In genomic region chr19:29515233-29515619, GRCh38 we compare ENCODE assay signal across 21 cellular contexts. TPM values are rescaled to one million over a fixed set of nuclear protein-coding genes. Genes with fewer than 3 reads are reported as not detected.
A peak's percentile ranks its signal among the peaks of the same experiment; 100 is the strongest.
DNase-seq lines count a peak whose midpoint lies in the region; ATAC-seq, FAIRE-seq and TF ChIP-seq lines count a peak whose summit lies in the region.
"Had no signal": no experiment of that assay in that cellular context is flagged by ENCODE, and none has a peak within 500 bp of the region (broad histone marks: within the 10 kb centered on the region; RNA-seq: fewer than 3 reads in every experiment).

No MANE protein-coding gene starts in this region.

- H3K4me3 Mint-ChIP-seq in central memory CD8-positive, alpha-beta T cell: no peak overlapping the region
- H3K4me3 Mint-ChIP-seq: CD14-positive monocyte had no signal

- no peak for ATAC-seq in right lobe of liver
- no peak; the same call in 2 of the 3 replicates for ATAC-seq in HepG2
- peak; percentile 45 for ATAC-seq in central memory CD8-positive, alpha-beta T cell (replicated peaks; ENCODE audit: extremely low read depth, poor library complexity, severe bottlenecking)
- ATAC-seq in gastroesophageal sphincter: no peak
- ATAC-seq in GM18867 (IDR thresholded peaks at IDR 0.05; ENCODE audit: unreplicated experiment): no peak

- H3K27ac ChIP-seq in right lobe of liver (no peak overlapping the region), HepG2 (ENCODE audit: extremely low read length, insufficient read depth, low read length) (no peak overlapping the region), neuronal stem cell (replicated peaks; ENCODE audit: low read length) (no peak overlapping the region), gastroesophageal sphincter (no peak overlapping the region)

- H3K4me2 ChIP-seq in HepG2 (ENCODE audit: low read depth, low read length) (no peak overlapping the region), neuronal stem cell (ENCODE audit: insufficient read depth, low read length, poor library complexity, severe bottlenecking) (no peak overlapping the region)

- H3K4me1 ChIP-seq in right lobe of liver (no peaks in the 10 kb centered on the region), HepG2 (ENCODE audit: insufficient read depth, low read length) (no peaks in the 10 kb centered on the region), neuronal stem cell (ENCODE audit: control insufficient read depth in 2 of 2, insufficient read depth in 1 of 2, low read depth in 1 of 2, low read length in 2 of 2) (peaks cover 0 to 1% of the 10 kb centered on the region in 2 donors), gastroesophageal sphincter (no peaks in the 10 kb centered on the region)
- H3K4me1 ChIP-seq: Caco-2 had no signal

- peak overlapping the region; percentile 49 for H2BK15ac ChIP-seq in neuronal stem cell (ENCODE audit: low read length)

- H3K9ac ChIP-seq in HepG2 (ENCODE audit: insufficient read depth, low read depth, low read length) (no peak overlapping the region), neuronal stem cell (ENCODE audit: low read depth, low read length, poor library complexity) (no peak overlapping the region)

- TF ChIP-seq POLR2A in right lobe of liver (IDR thresholded peaks at IDR 0.05) (no peak), HepG2 (IDR thresholded peaks at IDR 0.05; ENCODE audit: insufficient read depth in 1 of 2, low read depth in 2 of 2, low read length in 2 of 2) (no peak), gastroesophageal sphincter (IDR thresholded peaks at IDR 0.05) (no peak)

- POLR2A ChIA-PET in HepG2 (lab: Yijun Ruan, JAX): no interaction called here

- H4K91ac ChIP-seq in neuronal stem cell (ENCODE audit: low read depth, low read length, poor library complexity): peak overlapping the region; percentile 43

- peak overlapping the region; percentile 73 for H3K23ac ChIP-seq in neuronal stem cell (ENCODE audit: low read depth, low read length, poor library complexity)

- TF ChIP-seq EP300 in HepG2 (IDR thresholded peaks at IDR 0.05; ENCODE audit: low read depth in 2 of 2, low read length in 2 of 2) (no peak), HepG2 (CRISPR knock-in tag; IDR thresholded peaks at IDR 0.05; ENCODE audit: borderline replicate concordance) (no peak), gastroesophageal sphincter (IDR thresholded peaks at IDR 0.05) (no peak)

- no peak for TF ChIP-seq CTCF in right lobe of liver (IDR thresholded peaks at IDR 0.05)
- TF ChIP-seq CTCF in HepG2 (CRISPR knock-in tag; IDR thresholded peaks at IDR 0.05): no peak
- TF ChIP-seq CTCF in gastroesophageal sphincter (IDR thresholded peaks at IDR 0.05): no peak

- peak overlapping the region; percentile 82 for H3K14ac ChIP-seq in neuronal stem cell (ENCODE audit: low read length)

- H3K27ac Mint-ChIP-seq in central memory CD8-positive, alpha-beta T cell (ENCODE audit: low read depth): no peak overlapping the region
- H3K27ac Mint-ChIP-seq: CD14-positive monocyte had no signal

- H3K27me3 ChIP-seq in right lobe of liver: no peaks in the 10 kb centered on the region
- peaks cover 0 to 8% of the 10 kb centered on the region in 2 experiments; a peak in 3 of 5 replicates for H3K27me3 ChIP-seq in HepG2 (ENCODE audit: control insufficient read depth in 1 of 2, insufficient read depth in 2 of 2, low read length in 2 of 2)
- peaks cover 0 to 14% (median 12%) of the 10 kb centered on the region in 3 experiments for H3K27me3 ChIP-seq in neuronal stem cell (ENCODE audit: control insufficient read depth in 3 of 3, insufficient read depth in 3 of 3, low read depth in 1 of 3, low read length in 3 of 3)
- peaks cover 52% of the 10 kb centered on the region for H3K27me3 ChIP-seq in gastroesophageal sphincter

- in situ Hi-C loops in HepG2 (cut with HindIII; ENCODE audit: extremely low pct_ligation_motif_present, low pct_unique_long_range_greater_than_20kb): no loop called here

- no peaks in the 10 kb centered on the region for H3K4me1 Mint-ChIP-seq in central memory CD8-positive, alpha-beta T cell
- H3K4me1 Mint-ChIP-seq: CD14-positive monocyte had no signal

- peak overlapping the region; percentile 64 for H3K18ac ChIP-seq in neuronal stem cell (ENCODE audit: low read length)

- no peak overlapping the region for H4K8ac ChIP-seq in neuronal stem cell (ENCODE audit: low read depth, low read length)

- no peak overlapping the region for H3K4ac ChIP-seq in neuronal stem cell (ENCODE audit: low read length)

- TF ChIP-seq RAD21 in HepG2 (CRISPR knock-in tag; IDR thresholded peaks at IDR 0.05): no peak

- peak overlapping the region; percentile 84 for H2AK5ac ChIP-seq in neuronal stem cell (ENCODE audit: low read depth, low read length)

- no peaks in the 10 kb centered on the region for H3K9me3 Mint-ChIP-seq in central memory CD8-positive, alpha-beta T cell
- H3K9me3 Mint-ChIP-seq: CD14-positive monocyte had no signal

- H3K4me3 ChIP-seq in right lobe of liver (no peak overlapping the region), HepG2 (replicated peaks in 1 of 3; ENCODE audit: insufficient read depth in 1 of 3, low read depth in 2 of 3, low read length in 3 of 3) (no peak overlapping the region), neuronal stem cell (ENCODE audit: low read length in 2 of 2) (no peak overlapping the region), gastroesophageal sphincter (no peak overlapping the region)

- no peak overlapping the region for H2BK12ac ChIP-seq in neuronal stem cell (ENCODE audit: low read length)

- H3K36me3 ChIP-seq in right lobe of liver (no peaks in the 10 kb centered on the region), HepG2 (replicated peaks in 1 of 2; ENCODE audit: control insufficient read depth in 1 of 2, insufficient read depth in 2 of 2, low read length in 2 of 2) (no peaks in the 10 kb centered on the region), neuronal stem cell (replicated peaks in 1 of 2; ENCODE audit: control insufficient read depth in 2 of 2, insufficient read depth in 2 of 2, low read length in 2 of 2) (no peaks in the 10 kb centered on the region), gastroesophageal sphincter (no peaks in the 10 kb centered on the region)

- peaks cover 2% of the 10 kb centered on the region for H3K79me1 ChIP-seq in neuronal stem cell (ENCODE audit: low read depth, low read length)

- H3K9me3 ChIP-seq in right lobe of liver (no peaks in the 10 kb centered on the region), HepG2 (ENCODE audit: low read length) (no peaks in the 10 kb centered on the region), neuronal stem cell (replicated peaks in 1 of 2; ENCODE audit: control insufficient read depth in 2 of 2, insufficient read depth in 1 of 2, low read depth in 1 of 2, low read length in 2 of 2) (no peaks in the 10 kb centered on the region), gastroesophageal sphincter (no peaks in the 10 kb centered on the region)
- H3K9me3 ChIP-seq: Caco-2 had no signal

- no peaks in the 10 kb centered on the region for H4K20me1 ChIP-seq in HepG2 (ENCODE audit: insufficient read depth, low read length)

- intact Hi-C loops in right lobe of liver (cut with DNase I) (no loop called here), HepG2 (cut with micrococcal nuclease; ENCODE audit: unreplicated experiment) (no loop called here)

- CTCF ChIA-PET in HepG2 (lab: Yijun Ruan, JAX; ENCODE audit: low intra/inter-chr PET ratio, low total read pairs): no interaction called here

- DNase-seq in right lobe of liver (peak in 2 of 3 donors; percentile 4 to 31), HepG2 (ENCODE audit: low spot score) (no peak), neuronal stem cell (ENCODE audit: low spot score) (no peak), cerebellum (ENCODE audit: low spot score) (no peak)
- DNase-seq in central memory CD8-positive, alpha-beta T cell (ENCODE audit: low spot score in 2 of 2): no peak
- DNase-seq: ACHN; AML-193; Caco-2; KBM-7; MV-4-11; NCI-H1417 treated with DMSO at 0.1 percent for 48 hours; NCI-H2029 treated with DMSO at 0.1 percent for 48 hours; NCI-H446 treated with DMSO at 0.1 percent for 48 hours; NK-92 treated with Interleukin-12 subunit alpha and Interleukin-12 subunit beta, amount 100 ng/mL, for 24 hours; SIG-M5 had no signal

- no peak overlapping the region for H2BK120ac ChIP-seq in neuronal stem cell (ENCODE audit: low read depth, low read length)

- BruUV-seq in HepG2 (replicated peaks; lab: Mats Ljungman, UMichigan): no TSS peak

- peaks cover 1% of the 10 kb centered on the region for H3K36me3 Mint-ChIP-seq in central memory CD8-positive, alpha-beta T cell (ENCODE audit: insufficient read depth)
- H3K36me3 Mint-ChIP-seq: CD14-positive monocyte had no signal

- H3K79me2 ChIP-seq in HepG2 (ENCODE audit: insufficient read depth, low read length): no peaks in the 10 kb centered on the region

- H2AFZ ChIP-seq in HepG2 (ENCODE audit: low read length) (no peak overlapping the region), neuronal stem cell (ENCODE audit: low read length) (no peak overlapping the region)

- no peak for FAIRE-seq in HepG2 (lab: Jason Lieb, UNC)
- FAIRE-seq: H54 had no signal

- 63% methylated on average over 4 of the region's 5 CpGs for whole genome bisulfite sequencing in right lobe of liver (ENCODE audit: insufficient coverage, low coverage, low lambda C conversion rate, missing lambda C conversion rate)
- WGBS in HepG2 (ENCODE audit: low lambda C conversion rate): 0% methylated on average over 4 of the region's 5 CpGs
- WGBS in neuronal stem cell (ENCODE audit: extremely low coverage in 2 of 2, insufficient read length in 2 of 2, insufficient replicate concordance in 1 of 2), 2 donors: no CpG with 5 or more reads among the region's 5 CpGs
- no CpG with 5 or more reads among the region's 5 CpGs for WGBS in gastroesophageal sphincter (ENCODE audit: low coverage in 1 of 2), 2 donors

- peaks cover 61% of the 10 kb centered on the region for H3K27me3 Mint-ChIP-seq in central memory CD8-positive, alpha-beta T cell

- H2BK5ac ChIP-seq in neuronal stem cell (ENCODE audit: low read length): peak overlapping the region; percentile 24

RNA-seq across cellular contexts. Expression of gene VSTM2B, which starts 10.6 kb away (rescaled TPM):
- not detected for total RNA-seq in right lobe of liver
- total RNA-seq in HepG2 (2016; rRNA removed; fragmentation: Illumina TruSeq; extraction: Trizol): not detected in 2 replicates
- not detected in 2 replicates for total RNA-seq in HepG2 (2016; cell fraction: cytosol; rRNA removed; fragmentation: Illumina TruSeq; extraction: Trizol; ENCODE audit: low read depth)
- not detected in 2 replicates for total RNA-seq in HepG2 (2016; cell fraction: insoluble cytoplasmic fraction; rRNA removed; fragmentation: Illumina TruSeq; extraction: Trizol)
- not detected in 2 replicates for total RNA-seq in HepG2 (2016; cell fraction: membrane; rRNA removed; fragmentation: Illumina TruSeq; extraction: Trizol)
- total RNA-seq in HepG2 (2016; cell fraction: nucleus; rRNA removed; fragmentation: Illumina TruSeq; extraction: Trizol): not detected in 2 replicates
- polyA plus RNA-seq in HepG2 (2011; rRNA removed): not detected in 2 replicates
- not detected in 2 replicates for polyA plus RNA-seq in HepG2 (2011; cell fraction: cytosol; rRNA removed)
- polyA plus RNA-seq in HepG2 (2011; cell fraction: nucleus; rRNA removed): not detected in 2 replicates
- polyA plus RNA-seq in HepG2 (2012): not detected in 2 replicates
- polyA plus RNA-seq in HepG2 (2016; cell fraction: cytosol; fragmentation: Illumina TruSeq; extraction: Trizol; ENCODE audit: low read depth): not detected in 2 replicates
- not detected in 2 replicates for polyA plus RNA-seq in HepG2 (2016; cell fraction: insoluble cytoplasmic fraction; fragmentation: Illumina TruSeq; extraction: Trizol; ENCODE audit: low read depth)
- not detected in 2 replicates for polyA plus RNA-seq in HepG2 (2016; cell fraction: membrane; fragmentation: Illumina TruSeq; extraction: Trizol; ENCODE audit: low read depth)
- polyA plus RNA-seq in HepG2 (2016; cell fraction: nucleus; fragmentation: Illumina TruSeq; extraction: Trizol; ENCODE audit: insufficient read depth, low read depth): not detected in 2 replicates
- not detected in 2 replicates for polyA minus RNA-seq in HepG2 (2011; rRNA and poly(A)+ RNA removed; ENCODE audit: low replicate concordance)
- not detected in 2 replicates for polyA minus RNA-seq in HepG2 (2011; cell fraction: cytosol; rRNA and poly(A)+ RNA removed)
- not detected in 2 replicates for polyA minus RNA-seq in HepG2 (2011; cell fraction: nucleus; rRNA and poly(A)+ RNA removed)
- polyA plus RNA-seq in neuronal stem cell (2013, experiment 1 of 2): 2.1 TPM
- polyA plus RNA-seq in neuronal stem cell (2013, experiment 2 of 2): 2.2 TPM
- total RNA-seq in gastroesophageal sphincter: under 1 TPM in 1 of 4 donors, not detected in 3; 0.40 TPM
- total RNA-seq in cerebellum: 2.6 TPM
- total RNA-seq: Caco-2, OCI-LY7, RPMI7951 had no signal
- polyA plus RNA-seq: CD14-positive monocyte had no signal

Comparison
In these comparisons a context has a peak if more than half of its experiments do, and no peak if none do; other contexts are left out.
1. DNase-seq: peak in right lobe of liver (2 of 3); none in HepG2 (single experiment), central memory CD8-positive, alpha-beta T cell (0 of 2), neuronal stem cell (single experiment) and cerebellum (single experiment).